ENCODE assay signal across 1 cellular context in genomic region chr10:125087191-125087896, GRCh38.
TF ChIP-seq lines count a peak whose summit lies in the region.

No MANE protein-coding gene starts in this region.

TF ChIP-seq in IMR-90, 13 proteins besides CTCF, POLR2A, EP300 and RAD21 (continued from another document):
- TF ChIP-seq, protein P1, sequence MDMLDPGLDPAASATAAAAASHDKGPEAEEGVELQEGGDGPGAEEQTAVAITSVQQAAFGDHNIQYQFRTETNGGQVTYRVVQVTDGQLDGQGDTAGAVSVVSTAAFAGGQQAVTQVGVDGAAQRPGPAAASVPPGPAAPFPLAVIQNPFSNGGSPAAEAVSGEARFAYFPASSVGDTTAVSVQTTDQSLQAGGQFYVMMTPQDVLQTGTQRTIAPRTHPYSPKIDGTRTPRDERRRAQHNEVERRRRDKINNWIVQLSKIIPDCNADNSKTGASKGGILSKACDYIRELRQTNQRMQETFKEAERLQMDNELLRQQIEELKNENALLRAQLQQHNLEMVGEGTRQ (IDR thresholded peaks at IDR 0.05; ENCODE audit: low read depth, low read length), result no peak
- no peak for TF ChIP-seq FOS (IDR thresholded peaks at IDR 0.05; ENCODE audit: low read depth, low read length)
- no peak for TF ChIP-seq MAZ (IDR thresholded peaks at IDR 0.05; ENCODE audit: borderline replicate concordance, low read depth, low read length)
- no peak for TF ChIP-seq BHLHE40 (IDR thresholded peaks at IDR 0.05; ENCODE audit: low read depth, low read length)
- TF ChIP-seq CHD1 (IDR thresholded peaks at IDR 0.05; ENCODE audit: low read depth, low read length), result no peak
- no peak for TF ChIP-seq MXI1 (IDR thresholded peaks at IDR 0.05; ENCODE audit: borderline replicate concordance, low read depth, low read length)
